8 cellular contexts compared by ENCODE assay signal in the genomic region with DNA sequence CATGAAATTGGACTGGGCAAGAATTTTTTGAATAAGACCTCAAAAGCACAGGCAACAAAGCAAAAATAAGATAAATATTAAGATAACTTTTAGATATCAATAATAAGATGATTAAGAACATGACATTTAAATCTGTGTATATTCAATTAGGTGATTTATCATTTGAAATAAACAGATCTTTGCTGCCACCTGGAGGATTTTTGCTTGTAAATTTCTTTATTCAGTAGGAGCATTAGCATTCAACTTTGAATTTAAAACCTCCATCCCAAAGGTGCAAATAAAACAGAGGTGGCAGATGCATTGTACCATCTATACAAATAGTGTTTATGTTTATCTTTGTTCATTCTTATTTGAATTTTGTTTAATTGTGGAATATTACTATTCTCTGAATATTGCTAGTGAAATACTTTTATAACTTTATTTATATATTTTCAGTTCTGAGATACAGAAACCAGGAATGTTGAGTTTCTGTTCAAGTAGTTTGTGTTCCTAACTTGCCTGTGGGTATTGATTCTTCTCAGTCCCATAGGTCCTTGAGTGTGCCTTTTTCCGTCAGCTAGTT. TPM values are rescaled to one million over a fixed set of nuclear protein-coding genes. Genes with fewer than 3 reads are reported as not detected.
DNase-seq lines count a peak whose midpoint lies in the region; ATAC-seq and TF ChIP-seq lines count a peak whose summit lies in the region.

No MANE protein-coding gene starts in this region.

- H4K20me1 ChIP-seq in KMS-11 (ENCODE audit: insufficient read depth): no peaks in the 10 kb centered on the region

- H3K4me3 ChIP-seq in KMS-11 (IDR thresholded peaks at IDR 0.05; ENCODE audit: insufficient read depth, low read depth, low read length): no peak overlapping the region
- H3K4me3 ChIP-seq in esophagus squamous epithelium: no peak overlapping the region

- no peak overlapping the region for H2AFZ ChIP-seq in KMS-11 (ENCODE audit: low read depth)

- no peaks in the 10 kb centered on the region for H3K9me3 ChIP-seq in esophagus squamous epithelium

- peak; percentile 1 for DNase-seq in NCI-H510A treated with DMSO at 0.1 percent for 48 hours (lab: John Stamatoyannopoulos, UW)
- no peak for DNase-seq in NCI-H510A (lab: John Stamatoyannopoulos, UW)
- peak; percentile 3 for DNase-seq in SHP77 treated with DMSO at 0.1 percent for 48 hours (lab: John Stamatoyannopoulos, UW)
- no peak for DNase-seq in esophagus squamous epithelium (lab: John Stamatoyannopoulos, UW)
- DNase-seq in pons (ENCODE audit: low spot score): peak; percentile 74

- H3K4me1 ChIP-seq in KMS-11 (ENCODE audit: low read depth, poor library complexity, severe bottlenecking) (no peaks in the 10 kb centered on the region), esophagus squamous epithelium (no peaks in the 10 kb centered on the region)

- ATAC-seq in GM21360 (IDR thresholded peaks at IDR 0.05; ENCODE audit: unreplicated experiment) (no peak), GM19324 (IDR thresholded peaks at IDR 0.05; ENCODE audit: low FRiP score, unreplicated experiment) (no peak)

- no peaks in the 10 kb centered on the region for H3K27me3 ChIP-seq in KMS-11 (ENCODE audit: insufficient read depth, low read depth)
- no peaks in the 10 kb centered on the region for H3K27me3 ChIP-seq in esophagus squamous epithelium

- TF ChIP-seq POLR2A in esophagus squamous epithelium (IDR thresholded peaks at IDR 0.05): no peak

- intact Hi-C loops in esophagus squamous epithelium (cut with DNase I): no loop called here

- H3K4me2 ChIP-seq in KMS-11: no peak overlapping the region

- H3K36me3 ChIP-seq in KMS-11 (ENCODE audit: insufficient read depth): no peaks in the 10 kb centered on the region
- peaks cover 0 to 46% (median 5%) of the 10 kb centered on the region in 3 donors for H3K36me3 ChIP-seq in esophagus squamous epithelium

- 96 to 100% methylated on average over 1 of the region's 1 CpG for WGBS in esophagus squamous epithelium, 2 donors

- H3K79me2 ChIP-seq in KMS-11 (ENCODE audit: insufficient read depth, low read depth): no peaks in the 10 kb centered on the region

- H3K27ac ChIP-seq in KMS-11 (no peak overlapping the region), esophagus squamous epithelium (no peak overlapping the region)

- peak; percentile 48; the same call in 1 of the 2 replicates for TF ChIP-seq CTCF in KMS-11 (conservative IDR thresholded peaks at IDR 0.05; ENCODE audit: low read depth, low read length)
- peak in 5 of 6 experiments; percentile 24 to 53 (median 41) for TF ChIP-seq CTCF in esophagus squamous epithelium (IDR thresholded peaks at IDR 0.05)

- no peak overlapping the region for H3K9ac ChIP-seq in KMS-11

RNA-seq across cellular contexts. Expression of a gene that starts 20.9 kb away (rescaled TPM):
- 10 to 100 TPM; 10.5 to 18.9 (median 14.9) TPM for total RNA-seq in esophagus squamous epithelium

Comparison
In these comparisons a context has a peak if more than half of its experiments do, and no peak if none do; other contexts are left out.
1. DNase-seq: peak in NCI-H510A treated with DMSO at 0.1 percent for 48 hours (single experiment), SHP77 treated with DMSO at 0.1 percent for 48 hours (single experiment) and pons (single experiment); none in NCI-H510A (single experiment) and esophagus squamous epithelium (single experiment).